In genomic region chr15:41822471-41822870, GRCh38 we compare ENCODE assay signal across 22 cellular contexts.
"Had no signal": no experiment of that assay in that cellular context is flagged by ENCODE, and none has a peak within 500 bp of the region (broad histone marks: within the 10 kb centered on the region; RNA-seq: fewer than 3 reads in every experiment).

No MANE protein-coding gene starts in this region.

- H3K36me3 ChIP-seq: ovary had no signal

- H3K27ac ChIP-seq: lower lobe of right lung, neutrophil, ovary, right atrium auricular region, right lobe of liver, tibial nerve, vagina had no signal

- H3K4me3 ChIP-seq: lower lobe of right lung, ovary, right atrium auricular region, right lobe of liver, smooth muscle cell, tibial nerve, vagina had no signal

- H3K9me3 ChIP-seq: lower lobe of right lung, neutrophil, ovary, right atrium auricular region, right lobe of liver, tibial nerve, vagina had no signal

- FAIRE-seq: islet of Langerhans had no signal

- DNase-seq: immature natural killer cell; lower lobe of right lung; mammary epithelial cell; mesenchymal stem cell; naive thymus-derived CD8-positive, alpha-beta T cell; occipital lobe; right lobe of liver; stimulated activated CD4-positive, alpha-beta T cell treated with anti-CD3 and anti-CD28 coated beads, Interleukin-1b, Interleukin-23, amount 100 ng/mL, for 48 hours; stimulated activated CD4-positive, alpha-beta T cell treated with anti-CD3 and anti-CD28 coated beads, Interleukin-2, amount 100 ng/mL, for 48 hours; stimulated activated CD4-positive, alpha-beta T cell treated with anti-CD3 and anti-CD28 coated beads, Interleukin-4, amount 100 ng/mL, for 4 hours; stimulated activated CD8-positive, alpha-beta memory T cell treated with anti-CD3 and anti-CD28 coated beads, Interleukin-4, amount 100 ng/mL, for 48 hours; stimulated activated naive CD4-positive, alpha-beta T cell treated with Interleukin-2 at 50 U/mL for 16 hours; stimulated activated naive CD8-positive, alpha-beta T cell treated with anti-CD3 and anti-CD28 coated beads, Interleukin-15, amount 100 ng/mL, for 72 hours had no signal

- ATAC-seq: left lobe of liver; lower lobe of right lung; naive thymus-derived CD8-positive, alpha-beta T cell; right lobe of liver; stimulated activated memory B cell treated with anti-CD40 and anti-IgM and Interleukin-4, amounts not matched to agents 10 μg/mL and 1 μg/mL and 100 μg/mL, for 72 hours; stimulated activated naive CD8-positive, alpha-beta T cell treated with anti-CD3 and anti-CD28 coated beads, Interleukin-15, amount 100 ng/mL, for 72 hours had no signal

- H3K27me3 ChIP-seq: ovary, right atrium auricular region, right lobe of liver, tibial nerve, vagina had no signal
